ENCODE assay signal across 28 cellular contexts in genomic region chr16:78596348-78596995, GRCh38.
"Had no signal": no experiment of that assay in that cellular context is flagged by ENCODE, and none has a peak within 500 bp of the region (broad histone marks: within the 10 kb centered on the region; RNA-seq: fewer than 3 reads in every experiment).

No MANE protein-coding gene starts in this region.

- DNase-seq: heart right ventricle; hippocampal formation; kidney glomerular epithelial cell; left cardiac atrium; left lung; mesendoderm; naive B cell; natural killer cell; nephron progenitor cell; pancreas; posterior cingulate gyrus; retina; right cardiac atrium; stimulated activated CD4-positive, alpha-beta T cell treated with anti-CD3 and anti-CD28 coated beads, Interleukin-12 subunit alpha, Interleukin-12 subunit beta, amount 100 ng/mL, for 4 hours; stimulated activated CD4-positive, alpha-beta T cell treated with anti-CD3 and anti-CD28 coated beads, Interleukin-15, amount 100 ng/mL, for 24 hours; stimulated activated CD4-positive, alpha-beta T cell treated with anti-CD3 and anti-CD28 coated beads, Interleukin-4, amount 100 ng/mL, for 24 hours; stimulated activated naive CD4-positive, alpha-beta T cell; upper lobe of right lung had no signal

- H3K4me1 Mint-ChIP-seq: naive B cell; natural killer cell; stimulated activated effector memory CD8-positive, alpha-beta T cell treated with anti-CD3 and anti-CD28 coated beads, Interleukin-12 subunit alpha, Interleukin-12 subunit beta, amount 100 ng/mL, for 72 hours had no signal

- H3K9me3 Mint-ChIP-seq: naive B cell; natural killer cell; nephron progenitor cell; neural progenitor cell; stimulated activated effector memory CD8-positive, alpha-beta T cell treated with anti-CD3 and anti-CD28 coated beads, Interleukin-12 subunit alpha, Interleukin-12 subunit beta, amount 100 ng/mL, for 72 hours; stimulated activated naive CD8-positive, alpha-beta T cell treated with anti-CD3 and anti-CD28 coated beads, Interleukin-15, Interleukin-2, amounts not matched to agents 100 ng/mL and 50 ng/mL, for 24 hours had no signal

- H3K36me3 Mint-ChIP-seq: mesothelial cell of epicardium; naive B cell; natural killer cell; neural progenitor cell; stimulated activated effector memory CD8-positive, alpha-beta T cell treated with anti-CD3 and anti-CD28 coated beads, Interleukin-12 subunit alpha, Interleukin-12 subunit beta, amount 100 ng/mL, for 72 hours had no signal

- H3K27ac ChIP-seq: heart right ventricle, left lung, neural progenitor cell, pancreas, prostate gland, skin epidermis, suprapubic skin, tibial nerve, upper lobe of right lung had no signal

- H3K4me1 ChIP-seq: left lung, pancreas, prostate gland, suprapubic skin, upper lobe of right lung had no signal

- H3K9ac ChIP-seq: neural progenitor cell had no signal

- H3K4me2 ChIP-seq: neural progenitor cell had no signal

- H3K27ac Mint-ChIP-seq: mesothelial cell of epicardium; natural killer cell; nephron progenitor cell; neural progenitor cell; stimulated activated effector memory CD8-positive, alpha-beta T cell treated with anti-CD3 and anti-CD28 coated beads, Interleukin-12 subunit alpha, Interleukin-12 subunit beta, amount 100 ng/mL, for 72 hours; stimulated activated naive CD8-positive, alpha-beta T cell treated with anti-CD3 and anti-CD28 coated beads, Interleukin-15, Interleukin-2, amounts not matched to agents 100 ng/mL and 50 ng/mL, for 24 hours had no signal

- H2AFZ ChIP-seq: neural progenitor cell had no signal

- H3K36me3 ChIP-seq: heart right ventricle, left lung, neural progenitor cell, pancreas, prostate gland, suprapubic skin, tibial nerve, upper lobe of right lung had no signal

- ATAC-seq: heart right ventricle; left cardiac atrium; left lung; natural killer cell; pancreas; right cardiac atrium; sciatic nerve; stimulated activated effector memory CD8-positive, alpha-beta T cell treated with anti-CD3 and anti-CD28 coated beads, Interleukin-12 subunit alpha, Interleukin-12 subunit beta, amount 100 ng/mL, for 72 hours; upper lobe of right lung had no signal

- H3K27me3 Mint-ChIP-seq: naive B cell; stimulated activated naive CD8-positive, alpha-beta T cell treated with anti-CD3 and anti-CD28 coated beads, Interleukin-15, Interleukin-2, amounts not matched to agents 100 ng/mL and 50 ng/mL, for 24 hours had no signal

- H3K9me3 ChIP-seq: heart right ventricle, left lung, pancreas, prostate gland, suprapubic skin, tibial nerve, upper lobe of right lung had no signal

- H3K27me3 ChIP-seq: heart right ventricle, left lung, neural progenitor cell, pancreas, suprapubic skin, tibial nerve, upper lobe of right lung had no signal

- H3K4me3 ChIP-seq: heart right ventricle, left lung, lung, neural progenitor cell, pancreas, prostate gland, skin epidermis, suprapubic skin, tibial nerve, upper lobe of right lung had no signal

- H3K4me3 Mint-ChIP-seq: mesothelial cell of epicardium; naive B cell; natural killer cell; nephron progenitor cell; neural progenitor cell; stimulated activated effector memory CD8-positive, alpha-beta T cell treated with anti-CD3 and anti-CD28 coated beads, Interleukin-12 subunit alpha, Interleukin-12 subunit beta, amount 100 ng/mL, for 72 hours; stimulated activated naive CD8-positive, alpha-beta T cell treated with anti-CD3 and anti-CD28 coated beads, Interleukin-15, Interleukin-2, amounts not matched to agents 100 ng/mL and 50 ng/mL, for 24 hours had no signal
